In the genomic region with DNA sequence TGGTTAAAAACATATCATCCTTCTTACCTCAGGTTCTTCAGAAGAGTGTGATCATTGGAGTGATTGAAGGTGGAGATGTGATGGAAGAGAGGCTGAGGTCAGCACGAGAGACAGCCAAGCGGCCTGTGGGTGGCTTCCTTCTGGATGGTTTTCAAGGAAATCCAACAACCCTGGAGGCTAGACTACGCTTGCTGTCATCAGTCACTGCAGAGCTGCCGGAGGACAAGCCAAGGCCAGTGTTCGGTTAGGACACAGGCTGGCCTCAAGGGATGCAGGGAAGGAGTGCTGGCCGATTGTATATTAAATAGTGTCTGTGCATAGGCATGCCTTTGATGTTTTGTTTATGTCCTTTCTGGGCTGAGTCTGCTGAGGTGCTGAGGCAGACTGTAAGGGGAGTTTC, we compare ENCODE assay signal across 23 cellular contexts.
"Had no signal": no experiment of that assay in that cellular context is flagged by ENCODE, and none has a peak within 500 bp of the region (broad histone marks: within the 10 kb centered on the region; RNA-seq: fewer than 3 reads in every experiment).

No MANE protein-coding gene starts in this region.

- H3K9me3 Mint-ChIP-seq: immature natural killer cell had no signal

- H3K27me3 ChIP-seq: dorsolateral prefrontal cortex, esophagus squamous epithelium, gastrocnemius medialis, heart left ventricle, hepatocyte, left lung had no signal

- H3K4me3 ChIP-seq: coronary artery, dorsolateral prefrontal cortex, esophagus squamous epithelium, gastrocnemius medialis, heart left ventricle, hepatocyte, left lung, lower lobe of right lung, mucosa of descending colon had no signal

- DNase-seq: dermis blood vessel endothelial cell; dorsolateral prefrontal cortex; effector CD4-positive, alpha-beta T cell; effector memory CD4-positive, alpha-beta T cell; esophagus squamous epithelium; foreskin fibroblast; foreskin melanocyte; gastrocnemius medialis; heart left ventricle; hypothalamus; immature natural killer cell; islet precursor cell; kidney; kidney glomerular epithelial cell; left colon; left lung; left ventricle myocardium superior; lower lobe of right lung; mesenchymal stem cell; mucosa of descending colon had no signal

- H3K27ac ChIP-seq: coronary artery, dorsolateral prefrontal cortex, esophagus squamous epithelium, gastrocnemius medialis, heart left ventricle, hepatocyte, left lung, lower lobe of right lung had no signal

- ATAC-seq: gastrocnemius medialis, heart left ventricle, left colon, left lung, left ventricle myocardium superior, lower lobe of right lung, mucosa of descending colon had no signal

- H3K4me1 Mint-ChIP-seq: immature natural killer cell had no signal

- H3K4me1 ChIP-seq: esophagus squamous epithelium, gastrocnemius medialis, left lung, lower lobe of right lung had no signal

- H3K4me3 Mint-ChIP-seq: immature natural killer cell, mesothelial cell of epicardium had no signal

- H3K27ac Mint-ChIP-seq: immature natural killer cell, mesothelial cell of epicardium had no signal

- H3K9me3 ChIP-seq: esophagus squamous epithelium, gastrocnemius medialis, heart left ventricle, left lung, lower lobe of right lung, mucosa of descending colon had no signal
